1 cellular context compared by ENCODE assay signal in genomic region chr4:159195400-159195799, GRCh38.
A peak's percentile ranks its signal among the peaks of the same experiment; 100 is the strongest.
TF ChIP-seq lines count a peak whose summit lies in the region.

No MANE protein-coding gene starts in this region.

TF ChIP-seq in K562, 482 proteins besides CTCF, POLR2A, EP300 and RAD21 (continued from another document and continues in another):
- TF ChIP-seq AFF4 (CRISPR knock-in tag; IDR thresholded peaks at IDR 0.05), result no peak
- TF ChIP-seq KDM2B (CRISPR knock-in tag; IDR thresholded peaks at IDR 0.05), result no peak
- no peak for TF ChIP-seq MCM3 (IDR thresholded peaks at IDR 0.05)
- TF ChIP-seq ZNF140 (CRISPR knock-in tag; IDR thresholded peaks at IDR 0.05), result no peak
- no peak for TF ChIP-seq ZNF347 (CRISPR knock-in tag; IDR thresholded peaks at IDR 0.05; ENCODE audit: low read depth)
- TF ChIP-seq SMARCE1 (IDR thresholded peaks at IDR 0.05), result peak; percentile 65
- no peak for TF ChIP-seq SIN3B (IDR thresholded peaks at IDR 0.05; ENCODE audit: low read depth)
- no peak for TF ChIP-seq FOSL1 (tag; conservative IDR thresholded peaks at IDR 0.05)
- no peak for TF ChIP-seq BDP1 (IDR thresholded peaks at IDR 0.05; ENCODE audit: insufficient read depth, insufficient read length)
- no peak for TF ChIP-seq FIP1L1 (IDR thresholded peaks at IDR 0.05; ENCODE audit: low read depth, low read length, poor library complexity, severe bottlenecking)
- peak; percentile 47; the same call in 1 of the 2 replicates for TF ChIP-seq CHAMP1 (IDR thresholded peaks at IDR 0.05)
- TF ChIP-seq HOXB6 (CRISPR knock-in tag; IDR thresholded peaks at IDR 0.05; ENCODE audit: borderline replicate concordance), result no peak
- no peak for TF ChIP-seq POLR2H (tag; IDR thresholded peaks at IDR 0.05; ENCODE audit: low read depth)
- no peak for TF ChIP-seq EWSR1 (IDR thresholded peaks at IDR 0.05; ENCODE audit: borderline replicate concordance, low read depth, partially characterized antibody)
- no peak for TF ChIP-seq KDM5B (IDR thresholded peaks at IDR 0.05; ENCODE audit: insufficient replicate concordance, low read depth, low read length)
- no peak for TF ChIP-seq SREBF1 (IDR thresholded peaks at IDR 0.05; ENCODE audit: borderline replicate concordance, low read depth, low read length)
- peak; percentile 75 for TF ChIP-seq CREB1 (IDR thresholded peaks at IDR 0.05)
- no peak for TF ChIP-seq CREB1 (CRISPR knock-in tag; IDR thresholded peaks at IDR 0.05)
- no peak for TF ChIP-seq ZNF408 (CRISPR knock-in tag; IDR thresholded peaks at IDR 0.05; ENCODE audit: low read depth)
- TF ChIP-seq ETS2 (tag; IDR thresholded peaks at IDR 0.05; ENCODE audit: borderline replicate concordance, poor library complexity, severe bottlenecking), result no peak
- TF ChIP-seq ZNF655 (CRISPR knock-in tag; IDR thresholded peaks at IDR 0.05), result no peak
- TF ChIP-seq ZNF592 (IDR thresholded peaks at IDR 0.05), result no peak
- no peak for TF ChIP-seq FOXJ2 (tag; IDR thresholded peaks at IDR 0.05)
- no peak for TF ChIP-seq CHD2 (IDR thresholded peaks at IDR 0.05; ENCODE audit: low read depth, low read length)
- no peak for TF ChIP-seq MYNN (IDR thresholded peaks at IDR 0.05)
- TF ChIP-seq MYNN (CRISPR knock-in tag; IDR thresholded peaks at IDR 0.05), result no peak
- TF ChIP-seq, protein P1, sequence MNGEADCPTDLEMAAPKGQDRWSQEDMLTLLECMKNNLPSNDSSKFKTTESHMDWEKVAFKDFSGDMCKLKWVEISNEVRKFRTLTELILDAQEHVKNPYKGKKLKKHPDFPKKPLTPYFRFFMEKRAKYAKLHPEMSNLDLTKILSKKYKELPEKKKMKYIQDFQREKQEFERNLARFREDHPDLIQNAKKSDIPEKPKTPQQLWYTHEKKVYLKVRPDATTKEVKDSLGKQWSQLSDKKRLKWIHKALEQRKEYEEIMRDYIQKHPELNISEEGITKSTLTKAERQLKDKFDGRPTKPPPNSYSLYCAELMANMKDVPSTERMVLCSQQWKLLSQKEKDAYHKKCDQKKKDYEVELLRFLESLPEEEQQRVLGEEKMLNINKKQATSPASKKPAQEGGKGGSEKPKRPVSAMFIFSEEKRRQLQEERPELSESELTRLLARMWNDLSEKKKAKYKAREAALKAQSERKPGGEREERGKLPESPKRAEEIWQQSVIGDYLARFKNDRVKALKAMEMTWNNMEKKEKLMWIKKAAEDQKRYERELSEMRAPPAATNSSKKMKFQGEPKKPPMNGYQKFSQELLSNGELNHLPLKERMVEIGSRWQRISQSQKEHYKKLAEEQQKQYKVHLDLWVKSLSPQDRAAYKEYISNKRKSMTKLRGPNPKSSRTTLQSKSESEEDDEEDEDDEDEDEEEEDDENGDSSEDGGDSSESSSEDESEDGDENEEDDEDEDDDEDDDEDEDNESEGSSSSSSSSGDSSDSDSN (IDR thresholded peaks at IDR 0.05; ENCODE audit: borderline replicate concordance in 1 of 2, low read depth in 2 of 2, low read length in 2 of 2), result no peak
- no peak for TF ChIP-seq ZNF75A (CRISPR knock-in tag; IDR thresholded peaks at IDR 0.05)
- TF ChIP-seq ZBTB17 (CRISPR knock-in tag; IDR thresholded peaks at IDR 0.05), result no peak
- no peak for TF ChIP-seq COPS2 (conservative IDR thresholded peaks at IDR 0.05)
- no peak for TF ChIP-seq RBBP5 (IDR thresholded peaks at IDR 0.05; ENCODE audit: borderline replicate concordance, insufficient read depth, low read length, poor library complexity, severe bottlenecking)
- TF ChIP-seq ZNF785 (CRISPR knock-in tag; IDR thresholded peaks at IDR 0.05), result no peak
- TF ChIP-seq NCOA4 (IDR thresholded peaks at IDR 0.05; ENCODE audit: partially characterized antibody), result no peak
- TF ChIP-seq FOXK2 (conservative IDR thresholded peaks at IDR 0.05 in 1 of 2, IDR thresholded peaks at IDR 0.05 in 1 of 2; ENCODE audit: low read depth in 2 of 2), result peak; percentile 68 to 84; a peak in 3 of 4 replicates
- no peak; the same call in 1 of the 2 replicates for TF ChIP-seq SP1 (CRISPR knock-in tag; IDR thresholded peaks at IDR 0.05)
- TF ChIP-seq ZFP91 (CRISPR knock-in tag; IDR thresholded peaks at IDR 0.05), result no peak
- TF ChIP-seq, protein P2, sequence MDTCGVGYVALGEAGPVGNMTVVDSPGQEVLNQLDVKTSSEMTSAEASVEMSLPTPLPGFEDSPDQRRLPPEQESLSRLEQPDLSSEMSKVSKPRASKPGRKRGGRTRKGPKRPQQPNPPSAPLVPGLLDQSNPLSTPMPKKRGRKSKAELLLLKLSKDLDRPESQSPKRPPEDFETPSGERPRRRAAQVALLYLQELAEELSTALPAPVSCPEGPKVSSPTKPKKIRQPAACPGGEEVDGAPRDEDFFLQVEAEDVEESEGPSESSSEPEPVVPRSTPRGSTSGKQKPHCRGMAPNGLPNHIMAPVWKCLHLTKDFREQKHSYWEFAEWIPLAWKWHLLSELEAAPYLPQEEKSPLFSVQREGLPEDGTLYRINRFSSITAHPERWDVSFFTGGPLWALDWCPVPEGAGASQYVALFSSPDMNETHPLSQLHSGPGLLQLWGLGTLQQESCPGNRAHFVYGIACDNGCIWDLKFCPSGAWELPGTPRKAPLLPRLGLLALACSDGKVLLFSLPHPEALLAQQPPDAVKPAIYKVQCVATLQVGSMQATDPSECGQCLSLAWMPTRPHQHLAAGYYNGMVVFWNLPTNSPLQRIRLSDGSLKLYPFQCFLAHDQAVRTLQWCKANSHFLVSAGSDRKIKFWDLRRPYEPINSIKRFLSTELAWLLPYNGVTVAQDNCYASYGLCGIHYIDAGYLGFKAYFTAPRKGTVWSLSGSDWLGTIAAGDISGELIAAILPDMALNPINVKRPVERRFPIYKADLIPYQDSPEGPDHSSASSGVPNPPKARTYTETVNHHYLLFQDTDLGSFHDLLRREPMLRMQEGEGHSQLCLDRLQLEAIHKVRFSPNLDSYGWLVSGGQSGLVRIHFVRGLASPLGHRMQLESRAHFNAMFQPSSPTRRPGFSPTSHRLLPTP (IDR thresholded peaks at IDR 0.05; ENCODE audit: borderline replicate concordance, extremely low read depth, insufficient read length), result no peak
- no peak for TF ChIP-seq NELFE (IDR thresholded peaks at IDR 0.05; ENCODE audit: insufficient read depth, insufficient read length)
- TF ChIP-seq GTF2E2 (tag; IDR thresholded peaks at IDR 0.05), result no peak
- no peak for TF ChIP-seq SNAPC5 (CRISPR knock-in tag; IDR thresholded peaks at IDR 0.05)
- TF ChIP-seq ETV1 (tag; conservative IDR thresholded peaks at IDR 0.05; ENCODE audit: low read depth), result no peak
- no peak for TF ChIP-seq RBM25 (IDR thresholded peaks at IDR 0.05; ENCODE audit: low read depth, low read length, severe bottlenecking)
- TF ChIP-seq JUN (IDR thresholded peaks at IDR 0.05; ENCODE audit: borderline replicate concordance, low read depth, low read length), result no peak
- TF ChIP-seq JUN (CRISPR knock-in tag; IDR thresholded peaks at IDR 0.05; ENCODE audit: borderline replicate concordance), result no peak
- TF ChIP-seq CEBPB (tag; IDR thresholded peaks at IDR 0.05), result no peak
- TF ChIP-seq ZNF584 (CRISPR knock-in tag; IDR thresholded peaks at IDR 0.05; ENCODE audit: low read depth), result no peak
- no peak for TF ChIP-seq ZNF830 (CRISPR knock-in tag; IDR thresholded peaks at IDR 0.05)
- no peak for TF ChIP-seq PTRF (tag; IDR thresholded peaks at IDR 0.05)
- no peak for TF ChIP-seq KLF6 (CRISPR knock-in tag; IDR thresholded peaks at IDR 0.05; ENCODE audit: borderline replicate concordance)
- no peak for TF ChIP-seq EZH2 (IDR thresholded peaks at IDR 0.05; ENCODE audit: borderline replicate concordance, low read depth, low read length)
